ENCODE assay signal across 21 cellular contexts in the genomic region with DNA sequence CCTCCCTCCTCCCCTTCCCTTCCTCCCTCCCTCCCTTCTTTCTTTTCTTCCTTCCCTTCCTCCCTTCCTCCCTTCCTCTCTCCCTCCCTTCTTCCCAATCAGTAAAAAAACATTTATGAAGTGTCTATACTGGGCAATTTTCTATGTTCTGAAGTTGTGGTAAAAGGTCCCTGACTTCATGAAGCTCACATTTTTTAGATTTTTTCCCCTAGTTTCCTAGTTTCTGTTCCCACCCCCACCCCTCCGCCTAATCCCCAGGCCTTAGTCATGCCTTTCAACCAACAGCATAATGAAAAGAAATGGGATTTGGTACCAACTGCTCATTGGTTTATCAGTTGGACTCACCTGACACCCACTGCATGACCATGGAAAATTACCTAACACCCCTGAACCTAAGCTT.
DNase-seq lines count a peak whose midpoint lies in the region; TF ChIP-seq lines count a peak whose summit lies in the region.
"Had no signal": no experiment of that assay in that cellular context is flagged by ENCODE, and none has a peak within 500 bp of the region (broad histone marks: within the 10 kb centered on the region; RNA-seq: fewer than 3 reads in every experiment).

No MANE protein-coding gene starts in this region.

- dilution Hi-C loops in mammary epithelial cell (cut with HindIII; ENCODE audit: low sequenced_read_pairs), result no loop called here

- H3K4me2 ChIP-seq in mammary epithelial cell (ENCODE audit: insufficient read depth, low read depth, low read length), result no peak overlapping the region
- H3K4me2 ChIP-seq: BLaER1 treated with 17β-estradiol and CSF1 and Interleukin-3, amounts not matched to agents 10 nM and 100 nM had no signal

- in situ Hi-C loops in mammary epithelial cell (cut with MboI; ENCODE audit: low sequenced_read_pairs in 2 of 2), result no loop called here

- no peaks in the 10 kb centered on the region for H3K9me3 ChIP-seq in mammary epithelial cell (replicated peaks; ENCODE audit: insufficient read depth, low read length)
- H3K9me3 ChIP-seq: BLaER1 treated with 17β-estradiol and CSF1 and Interleukin-3, amounts not matched to agents 10 nM and 100 nM; MG63; SJSA1 had no signal

- CTCF ChIA-PET in mammary epithelial cell (lab: Charles Lee; ENCODE audit: low non-redundant PET), result no interaction called here
- CTCF ChIA-PET in HEK293T (lab: Yijun Ruan, JAX), result no interaction called here

- no TSS peak for BruUV-seq in mammary epithelial cell (replicated peaks; lab: Mats Ljungman, UMichigan)

- H3K79me2 ChIP-seq in mammary epithelial cell (ENCODE audit: insufficient read depth, low read length), result no peaks in the 10 kb centered on the region

- 0% methylated on average over 1 of the region's 1 CpG for WGBS in mammary epithelial cell (ENCODE audit: low coverage, missing lambda C conversion rate)

- H3K27me3 Mint-ChIP-seq in activated naive CD8-positive, alpha-beta T cell treated with anti-CD3 and anti-CD28 coated beads for 36 hours, result no peaks in the 10 kb centered on the region
- H3K27me3 Mint-ChIP-seq: CD4-positive, alpha-beta T cell had no signal

- H3K9me3 Mint-ChIP-seq in activated naive CD8-positive, alpha-beta T cell treated with anti-CD3 and anti-CD28 coated beads for 36 hours, result no peaks in the 10 kb centered on the region
- H3K9me3 Mint-ChIP-seq: CD4-positive, alpha-beta T cell had no signal

- intact Hi-C loops in mammary epithelial cell (cut with micrococcal nuclease), result no loop called here

- no peak overlapping the region for H3K4me3 Mint-ChIP-seq in activated naive CD8-positive, alpha-beta T cell treated with anti-CD3 and anti-CD28 coated beads for 36 hours
- H3K4me3 Mint-ChIP-seq: CD4-positive, alpha-beta T cell had no signal

- no peak overlapping the region for H2AFZ ChIP-seq in mammary epithelial cell (ENCODE audit: low read depth, low read length)

- peaks cover 2% of the 10 kb centered on the region for H3K36me3 ChIP-seq in mammary epithelial cell (ENCODE audit: insufficient read depth, low read length)
- H3K36me3 ChIP-seq: BLaER1 treated with 17β-estradiol and CSF1 and Interleukin-3, amounts not matched to agents 10 nM and 100 nM; MG63; SJSA1 had no signal

- DNase-seq in EH (ENCODE audit: low read depth), result peak; percentile 51
- peak; percentile 5 for DNase-seq in HT1080 (ENCODE audit: low read depth)
- DNase-seq in iris pigment epithelial cell (ENCODE audit: low read depth), result peak; percentile 19
- DNase-seq in activated naive CD8-positive, alpha-beta T cell treated with anti-CD3 and anti-CD28 coated beads for 36 hours, result no peak
- DNase-seq in mammary epithelial cell, result no peak
- no peak for DNase-seq in GM10266 (ENCODE audit: extremely low spot score)
- DNase-seq in HEK293T (ENCODE audit: extremely low spot score), result no peak
- DNase-seq: CD4-positive, alpha-beta T cell; DMS53; GDM1; KG1; MG63; NCI-H1105 treated with DMSO at 0.1 percent for 48 hours; NCI-H146; NCI-H2029; NCI-H446 treated with DMSO at 0.1 percent for 48 hours; NCI-H526 treated with DMSO at 0.1 percent for 48 hours; Right ventricle myocardium superior; RPMI8226 had no signal

- no peak overlapping the region for H3K27ac ChIP-seq in mammary epithelial cell (ENCODE audit: insufficient read depth, low read depth, low read length)
- H3K27ac ChIP-seq: BLaER1 treated with 17β-estradiol and CSF1 and Interleukin-3, amounts not matched to agents 10 nM and 100 nM; SJSA1 had no signal

- no peak overlapping the region for H3K27ac Mint-ChIP-seq in activated naive CD8-positive, alpha-beta T cell treated with anti-CD3 and anti-CD28 coated beads for 36 hours
- H3K27ac Mint-ChIP-seq: CD4-positive, alpha-beta T cell had no signal

- H3K4me3 ChIP-seq in mammary epithelial cell (replicated peaks in 1 of 3; ENCODE audit: insufficient read depth in 1 of 3, low read depth in 2 of 3, low read length in 3 of 3), result no peak overlapping the region
- H3K4me3 ChIP-seq: BLaER1 treated with 17β-estradiol and CSF1 and Interleukin-3, amounts not matched to agents 10 nM and 100 nM; MG63; SJSA1 had no signal

- no peaks in the 10 kb centered on the region for H4K20me1 ChIP-seq in mammary epithelial cell (ENCODE audit: insufficient read depth, low read length)
- H4K20me1 ChIP-seq: BLaER1 treated with 17β-estradiol and CSF1 and Interleukin-3, amounts not matched to agents 10 nM and 100 nM had no signal

- TF ChIP-seq CTCF in mammary epithelial cell (conservative IDR thresholded peaks at IDR 0.05 in 1 of 2, IDR thresholded peaks at IDR 0.05 in 1 of 2; ENCODE audit: extremely low read depth in 1 of 2, insufficient read depth in 1 of 2, low read depth in 1 of 2, low read length in 2 of 2) (no peak), GM10266 (IDR thresholded peaks at IDR 0.05; ENCODE audit: control insufficient read depth, insufficient read depth, low read depth, missing control alignments) (no peak)

- no peaks in the 10 kb centered on the region for H3K4me1 Mint-ChIP-seq in activated naive CD8-positive, alpha-beta T cell treated with anti-CD3 and anti-CD28 coated beads for 36 hours

- POLR2A ChIA-PET in HEK293T (lab: Yijun Ruan, JAX), result no interaction called here

- H3K4me1 ChIP-seq in mammary epithelial cell (ENCODE audit: insufficient read depth, low read length), result no peaks in the 10 kb centered on the region
- H3K4me1 ChIP-seq: BLaER1 treated with 17β-estradiol and CSF1 and Interleukin-3, amounts not matched to agents 10 nM and 100 nM; SJSA1 had no signal

- H3K36me3 Mint-ChIP-seq in activated naive CD8-positive, alpha-beta T cell treated with anti-CD3 and anti-CD28 coated beads for 36 hours, result no peaks in the 10 kb centered on the region

- H3K9ac ChIP-seq in mammary epithelial cell (ENCODE audit: insufficient read depth, low read length), result no peak overlapping the region
- H3K9ac ChIP-seq: BLaER1 treated with 17β-estradiol and CSF1 and Interleukin-3, amounts not matched to agents 10 nM and 100 nM had no signal

- H3K27me3 ChIP-seq in mammary epithelial cell (ENCODE audit: insufficient read depth, low read length), result no peaks in the 10 kb centered on the region
- H3K27me3 ChIP-seq: BLaER1 treated with 17β-estradiol and CSF1 and Interleukin-3, amounts not matched to agents 10 nM and 100 nM; MG63; SJSA1 had no signal

TF ChIP-seq in HEK293T, 16 proteins besides CTCF, POLR2A, EP300 and RAD21:
- no peak for TF ChIP-seq NFRKB (IDR thresholded peaks at IDR 0.05)
- TF ChIP-seq PKNOX1 (IDR thresholded peaks at IDR 0.05), result no peak
- TF ChIP-seq BHLHE40 (IDR thresholded peaks at IDR 0.05; ENCODE audit: borderline replicate concordance), result no peak
- no peak for TF ChIP-seq HDGF (IDR thresholded peaks at IDR 0.05; ENCODE audit: borderline replicate concordance)
- TF ChIP-seq LEF1 (IDR thresholded peaks at IDR 0.05; ENCODE audit: borderline replicate concordance), result no peak
- TF ChIP-seq CTBP1 (IDR thresholded peaks at IDR 0.05; ENCODE audit: borderline replicate concordance), result no peak
- TF ChIP-seq ELF4 (IDR thresholded peaks at IDR 0.05), result no peak
- TF ChIP-seq FOXK2 (IDR thresholded peaks at IDR 0.05), result no peak

Comparison
In these comparisons a context has a peak if more than half of its experiments do, and no peak if none do; other contexts are left out.
1. DNase-seq: peak in EH (single experiment), HT1080 (single experiment) and iris pigment epithelial cell (single experiment); none in activated naive CD8-positive, alpha-beta T cell treated with anti-CD3 and anti-CD28 coated beads for 36 hours (single experiment), mammary epithelial cell (single experiment), GM10266 (single experiment) and HEK293T (single experiment).